In genomic region chr4:87073187-87073569, GRCh38 we compare ENCODE assay signal across 8 cellular contexts.
DNase-seq lines count a peak whose midpoint lies in the region; ATAC-seq and TF ChIP-seq lines count a peak whose summit lies in the region.

No MANE protein-coding gene starts in this region.

- H3K4me3 ChIP-seq in suprapubic skin = no peak overlapping the region

- no peaks in the 10 kb centered on the region for H3K9me3 ChIP-seq in suprapubic skin

- H3K27me3 ChIP-seq in suprapubic skin = no peaks in the 10 kb centered on the region

- TF ChIP-seq CTCF in suprapubic skin (IDR thresholded peaks at IDR 0.05) = no peak

- TF ChIP-seq POLR2A in GM18505 (IDR thresholded peaks at IDR 0.05; ENCODE audit: borderline replicate concordance, extremely low read depth, insufficient read depth, insufficient read length) (peak; percentile 22), suprapubic skin (IDR thresholded peaks at IDR 0.05) (no peak)

- peaks cover 71% of the 10 kb centered on the region for H3K4me1 ChIP-seq in suprapubic skin

- ATAC-seq in GM18505 (IDR thresholded peaks at IDR 0.05; ENCODE audit: unreplicated experiment) (peak; percentile 35), GM21526 (IDR thresholded peaks at IDR 0.05; ENCODE audit: low FRiP score, unreplicated experiment) (peak; percentile 35)
- no peak for ATAC-seq in effector memory CD8-positive, alpha-beta T cell (replicated peaks)

- peak overlapping the region; percentile 74 for H3K27ac ChIP-seq in suprapubic skin

- no peaks in the 10 kb centered on the region for H3K36me3 ChIP-seq in suprapubic skin

- 15% methylated on average over 6 of the region's 6 CpGs for WGBS in suprapubic skin

- H3K27me3 Mint-ChIP-seq in IgD-negative memory B cell = no peaks in the 10 kb centered on the region
- H3K27me3 Mint-ChIP-seq in effector memory CD8-positive, alpha-beta T cell = no peaks in the 10 kb centered on the region

- TF ChIP-seq EP300 in suprapubic skin (IDR thresholded peaks at IDR 0.05) = no peak

- H3K27ac Mint-ChIP-seq in IgD-negative memory B cell = peak overlapping the region; percentile 51 to 94 (median 90)
- H3K27ac Mint-ChIP-seq in effector memory CD8-positive, alpha-beta T cell = peak overlapping the region; percentile 19 to 83

- peaks cover 33 to 47% (median 34%) of the 10 kb centered on the region in 3 donors for H3K4me1 Mint-ChIP-seq in IgD-negative memory B cell
- H3K4me1 Mint-ChIP-seq in effector memory CD8-positive, alpha-beta T cell (ENCODE audit: low read depth in 2 of 2) = peaks cover 29 to 42% of the 10 kb centered on the region in 2 donors

- H3K9me3 Mint-ChIP-seq in IgD-negative memory B cell = no peaks in the 10 kb centered on the region
- H3K9me3 Mint-ChIP-seq in effector memory CD8-positive, alpha-beta T cell = no peaks in the 10 kb centered on the region

- DNase-seq in effector memory CD8-positive, alpha-beta T cell = no peak
- DNase-seq in suprapubic skin (ENCODE audit: low spot score in 2 of 2) (no peak), midbrain (lab: John Stamatoyannopoulos, UW) (no peak), nucleus accumbens (lab: John Stamatoyannopoulos, UW) (no peak), NOMO-1 (lab: John Stamatoyannopoulos, UW; ENCODE audit: unreplicated experiment in 2 of 2) (no peak)

- peaks cover 4% of the 10 kb centered on the region for H3K36me3 Mint-ChIP-seq in IgD-negative memory B cell
- H3K36me3 Mint-ChIP-seq in effector memory CD8-positive, alpha-beta T cell (ENCODE audit: insufficient read depth) = peaks cover 9% of the 10 kb centered on the region

- peak overlapping the region; percentile 81 to 92 (median 82) for H3K4me3 Mint-ChIP-seq in IgD-negative memory B cell
- H3K4me3 Mint-ChIP-seq in effector memory CD8-positive, alpha-beta T cell = peak overlapping the region; percentile 67 to 73
